21 cellular contexts compared by ENCODE assay signal in the genomic region with DNA sequence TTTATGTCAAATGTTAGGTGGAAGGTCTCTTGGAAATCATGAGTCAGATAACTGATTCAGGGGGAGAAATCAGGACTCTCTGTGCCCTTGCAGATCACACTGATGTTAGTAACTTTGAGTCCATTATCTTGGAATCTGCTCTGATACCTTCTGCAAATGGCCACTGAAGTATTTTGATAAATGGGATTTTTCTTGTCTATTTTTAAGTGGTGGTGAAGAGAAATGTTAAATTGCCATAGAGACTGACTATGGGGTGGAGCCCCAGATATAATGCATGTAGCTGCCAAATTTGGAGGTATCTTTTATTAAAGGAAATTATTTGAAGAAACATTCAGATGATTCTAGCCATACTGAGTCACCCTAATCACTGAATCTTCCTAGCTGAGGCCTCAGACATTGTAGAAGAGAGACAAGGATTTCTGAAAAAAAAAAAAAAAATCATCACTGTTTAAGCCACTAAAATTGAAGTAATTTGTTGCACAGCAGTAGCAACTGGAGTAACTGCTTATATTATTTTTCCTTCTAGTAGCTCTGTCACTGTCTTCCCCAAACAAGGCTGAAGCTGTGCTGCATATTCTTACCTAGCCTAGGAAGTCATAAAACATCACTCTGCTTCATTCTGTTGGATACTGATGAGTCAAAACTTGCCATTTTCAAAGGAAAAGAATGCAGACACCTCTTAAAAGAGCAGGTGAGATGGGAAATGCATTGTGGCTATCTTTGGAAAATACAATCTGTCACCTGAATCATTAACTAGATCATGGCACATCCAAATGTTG. TPM values are rescaled to one million over a fixed set of nuclear protein-coding genes. Genes with fewer than 3 reads are reported as not detected.
A peak's percentile ranks its signal among the peaks of the same experiment; 100 is the strongest.
DNase-seq lines count a peak whose midpoint lies in the region; ATAC-seq and TF ChIP-seq lines count a peak whose summit lies in the region.
"Had no signal": no experiment of that assay in that cellular context is flagged by ENCODE, and none has a peak within 500 bp of the region (broad histone marks: within the 10 kb centered on the region; RNA-seq: fewer than 3 reads in every experiment).

No MANE protein-coding gene starts in this region.

- H3K27me3 ChIP-seq in RWPE2 (ENCODE audit: insufficient read depth, poor library complexity, severe bottlenecking): no peaks in the 10 kb centered on the region
- H3K27me3 ChIP-seq in fibroblast of lung (ENCODE audit: control insufficient read depth, insufficient read depth, low read length): no peaks in the 10 kb centered on the region
- H3K27me3 ChIP-seq in skeletal muscle satellite cell (ENCODE audit: control insufficient read depth, insufficient read depth, low read length): no peaks in the 10 kb centered on the region
- H3K27me3 ChIP-seq: body of pancreas, right lobe of liver had no signal

- H3K4me1 ChIP-seq in RWPE2 (ENCODE audit: insufficient read depth, poor library complexity, severe bottlenecking): peaks cover 22% of the 10 kb centered on the region
- peaks cover 5% of the 10 kb centered on the region for H3K4me1 ChIP-seq in fibroblast of lung (ENCODE audit: control insufficient read depth, extremely low read depth, insufficient read depth, low read length)
- peaks cover 25% of the 10 kb centered on the region for H3K4me1 ChIP-seq in skeletal muscle satellite cell (ENCODE audit: control insufficient read depth, insufficient read depth, low read length)
- H3K4me1 ChIP-seq: right lobe of liver had no signal

- no peak overlapping the region for H3K4me3 ChIP-seq in RWPE2 (ENCODE audit: severe bottlenecking)
- H3K4me3 ChIP-seq in fibroblast of lung (replicated peaks in 1 of 4; ENCODE audit: control extremely low read depth in 1 of 4, insufficient read depth in 1 of 4, low read depth in 3 of 4, low read length in 4 of 4): no peak overlapping the region
- H3K4me3 ChIP-seq in skeletal muscle satellite cell (ENCODE audit: low read length): no peak overlapping the region
- H3K4me3 ChIP-seq: body of pancreas, right lobe of liver had no signal

- no peak for TF ChIP-seq CTCF in RWPE2 (IDR thresholded peaks at IDR 0.05; ENCODE audit: poor library complexity, severe bottlenecking)
- no peak for TF ChIP-seq CTCF in fibroblast of lung (conservative IDR thresholded peaks at IDR 0.05 in 1 of 2, IDR thresholded peaks at IDR 0.05 in 1 of 2; ENCODE audit: low read depth in 1 of 2, low read length in 2 of 2)

- H3K9ac ChIP-seq in fibroblast of lung (ENCODE audit: insufficient read depth, low read length): no peak overlapping the region
- H3K9ac ChIP-seq in skeletal muscle satellite cell (ENCODE audit: low read depth, low read length): peak overlapping the region; percentile 3

- H3K9me3 ChIP-seq in RWPE2 (ENCODE audit: severe bottlenecking) (no peaks in the 10 kb centered on the region), fibroblast of lung (ENCODE audit: control insufficient read depth, insufficient read depth, low read depth, low read length) (no peaks in the 10 kb centered on the region), skeletal muscle satellite cell (replicated peaks; ENCODE audit: low read length) (no peaks in the 10 kb centered on the region)
- H3K9me3 ChIP-seq: body of pancreas, right lobe of liver had no signal

- H3K36me3 ChIP-seq in RWPE2 (ENCODE audit: low read depth) (no peaks in the 10 kb centered on the region), fibroblast of lung (ENCODE audit: control insufficient read depth, insufficient read depth, low read length) (no peaks in the 10 kb centered on the region), skeletal muscle satellite cell (ENCODE audit: insufficient read depth, low read length) (no peaks in the 10 kb centered on the region)
- H3K36me3 ChIP-seq: right lobe of liver had no signal

- ATAC-seq in RWPE2 (ENCODE audit: low read depth) (peak; percentile 76), HG02610 (IDR thresholded peaks at IDR 0.05; ENCODE audit: unreplicated experiment) (no peak), GM21360 (IDR thresholded peaks at IDR 0.05; ENCODE audit: unreplicated experiment) (no peak)
- ATAC-seq: activated T-cell treated with anti-CD3 and anti-CD28 coated beads, Interleukin-2, amount 50 U/mL, for 4 hours; body of pancreas; right lobe of liver had no signal

- DNase-seq in DMS53 (lab: John Stamatoyannopoulos, UW) (peak; percentile 35), DMS53 treated with DMSO at 0.1 percent for 48 hours (lab: John Stamatoyannopoulos, UW; ENCODE audit: unreplicated experiment) (no peak), RWPE2 (ENCODE audit: low spot score) (no peak), fibroblast of lung (ENCODE audit: low read depth in 2 of 2) (peak in 1 of 2 donors; percentile 71), SHP77 (lab: John Stamatoyannopoulos, UW) (no peak)
- DNase-seq: activated B cell treated with CpG ODN at 0.5 μM for 24 hours; activated naive CD4-positive, alpha-beta T cell treated with anti-CD3 and anti-CD28 coated beads, Interleukin-2, amount 10 ng/mL, durations not matched to agents 7 days and 5 days; activated T-cell treated with anti-CD3 and anti-CD28 coated beads, Interleukin-2, amount 50 U/mL, for 4 hours; body of pancreas; C1 segment of cervical spinal cord; NCI-H1436; NCI-H2171 treated with DMSO at 0.1 percent for 48 hours; NCI-H774; occipital lobe; right lobe of liver; stimulated activated CD4-positive, alpha-beta T cell treated with anti-CD3 and anti-CD28 coated beads, Interleukin-1b, Interleukin-23, amount 100 ng/mL, for 48 hours; stimulated activated naive CD4-positive, alpha-beta T cell treated with Interleukin-2 at 50 U/mL for 16 hours had no signal

- no peaks in the 10 kb centered on the region for H3K79me2 ChIP-seq in fibroblast of lung (ENCODE audit: control insufficient read depth, insufficient read depth, low read length)

- peak overlapping the region; percentile 45 for H2AFZ ChIP-seq in fibroblast of lung (ENCODE audit: low read length)

- H4K20me1 ChIP-seq in fibroblast of lung (ENCODE audit: control insufficient read depth, extremely low read depth, insufficient read depth, low read length): no peaks in the 10 kb centered on the region

- H3K27ac ChIP-seq in RWPE2 (ENCODE audit: poor library complexity, severe bottlenecking) (peak overlapping the region; percentile 46), fibroblast of lung (ENCODE audit: insufficient read depth, low read length) (peak overlapping the region; percentile 40)
- H3K27ac ChIP-seq: epithelial cell of prostate, right lobe of liver had no signal

- H3K4me2 ChIP-seq in fibroblast of lung (ENCODE audit: extremely low read depth, insufficient read depth, low read length) (no peak overlapping the region), skeletal muscle satellite cell (ENCODE audit: low read length) (peak overlapping the region; percentile 8)

RNA-seq across cellular contexts. Expression of a gene that starts 36.0 kb away (rescaled TPM):
- 2.6 and 5.3 TPM in 2 replicates for total RNA-seq in fibroblast of lung
- polyA plus RNA-seq in fibroblast of lung: 3.9 and 8.3 TPM in 2 replicates
- polyA plus RNA-seq in fibroblast of lung (2012): 4.1 and 8.8 TPM in 2 replicates
- polyA minus RNA-seq in fibroblast of lung (ENCODE audit: low replicate concordance): 1.7 and 6.5 TPM in 2 replicates
- 0.22 and 0.51 TPM in 2 replicates for total RNA-seq in skeletal muscle satellite cell (2012; rRNA removed)
- total RNA-seq: activated B cell treated with CpG ODN at 0.5 μM for 24 hours had no signal
